Comparison of ENCODE assay signal across 24 cellular contexts in genomic region chr13:40464349-40464748, GRCh38.
DNase-seq lines count a peak whose midpoint lies in the region; ATAC-seq, FAIRE-seq and TF ChIP-seq lines count a peak whose summit lies in the region.
"Had no signal": no experiment of that assay in that cellular context is flagged by ENCODE, and none has a peak within 500 bp of the region (broad histone marks: within the 10 kb centered on the region; RNA-seq: fewer than 3 reads in every experiment).

No MANE protein-coding gene starts in this region.

- H2AFZ ChIP-seq in GM12878 (ENCODE audit: control insufficient read depth, low read depth, low read length), result no peak overlapping the region

- peak; percentile 85 for DNase-seq in COLO668 (lab: John Stamatoyannopoulos, UW; ENCODE audit: unreplicated experiment)
- peak; percentile 72 for DNase-seq in NCI-H345 treated with DMSO at 0.1 percent for 48 hours (lab: John Stamatoyannopoulos, UW; ENCODE audit: unreplicated experiment)
- DNase-seq in GM12878 (ENCODE audit: low read depth, low spot score), result no peak
- DNase-seq in activated naive CD4-positive, alpha-beta T cell treated with Interleukin-2 at 50 U/mL for 16 hours, result no peak
- no peak for DNase-seq in Right ventricle myocardium inferior (ENCODE audit: missing footprints)
- no peak for DNase-seq in stomach
- DNase-seq: activated CD4-positive, alpha-beta T cell treated with anti-CD3 and anti-CD28 coated beads, Interleukin-2, amount 50 U/mL, for 1 hour; activated effector memory CD4-positive, alpha-beta T cell treated with anti-CD3 and anti-CD28 coated beads, Interleukin-2, amount 50 U/mL, for 16 hours; cortex of kidney; GF-D8; glutamatergic neuron; left cardiac atrium; NCI-H1417 treated with DMSO at 0.1 percent for 48 hours; NCI-H2227 treated with DMSO at 0.1 percent for 48 hours; pancreas; right lobe of liver; SIG-M5; T-helper 1 cell; testis had no signal

- RAD21 ChIA-PET in GM12878 (lab: Charles Lee; ENCODE audit: unreplicated experiment), result no interaction called here

- CTCF ChIA-PET in GM12878 (lab: Yijun Ruan, JAX), result no interaction called here

- no peak overlapping the region for H3K27ac ChIP-seq in GM12878 (ENCODE audit: control insufficient read depth, insufficient read depth)
- H3K27ac ChIP-seq in stomach, result no peak overlapping the region
- H3K27ac ChIP-seq: A549; BLaER1 treated with 17β-estradiol and CSF1 and Interleukin-3, amounts not matched to agents 10 nM and 100 nM; pancreas; right lobe of liver; testis had no signal

- TF ChIP-seq EP300 in GM12878 (IDR thresholded peaks at IDR 0.05; ENCODE audit: borderline replicate concordance in 1 of 2, control insufficient read depth in 1 of 2, low read depth in 2 of 2, low read length in 2 of 2) (no peak), stomach (IDR thresholded peaks at IDR 0.05) (no peak)

- TF ChIP-seq POLR2A in GM12878 (IDR thresholded peaks at IDR 0.05; ENCODE audit: low read depth, low read length) (no peak), stomach (IDR thresholded peaks at IDR 0.05) (no peak)

- BruUV-seq in GM12878 (replicated peaks; lab: Mats Ljungman, UMichigan), result no TSS peak

- H3K79me2 ChIP-seq in GM12878 (ENCODE audit: control insufficient read depth, insufficient read depth, low read length), result no peaks in the 10 kb centered on the region

- POLR2A ChIA-PET in GM12878 (lab: Charles Lee), result interaction anchor here (0.5 to 0.6 kb wide), 2 partner anchors 240 to 459 kb away, joined by 3 to 4 read pairs; no protein-coding TSS in a partner anchor

- in situ Hi-C loops in GM12878 (cut with MboI), result no loop called here

- no peak overlapping the region for H3K4me3 ChIP-seq in GM12878
- H3K4me3 ChIP-seq in stomach, result no peak overlapping the region
- H3K4me3 ChIP-seq: A549; BLaER1 treated with 17β-estradiol and CSF1 and Interleukin-3, amounts not matched to agents 10 nM and 100 nM; HAP-1; pancreas; right lobe of liver; testis had no signal

- TF ChIP-seq CTCF in GM12878 (IDR thresholded peaks at IDR 0.05 in 2 of 3, conservative IDR thresholded peaks at IDR 0.05 in 1 of 3; ENCODE audit: control insufficient read depth in 2 of 3, extremely low read depth in 1 of 3, insufficient read depth in 1 of 3, low read depth in 3 of 3, low read length in 3 of 3) (no peak), stomach (IDR thresholded peaks at IDR 0.05) (no peak)

- H3K4me1 ChIP-seq in GM12878 (ENCODE audit: control insufficient read depth, insufficient read depth, low read length), result no peaks in the 10 kb centered on the region
- H3K4me1 ChIP-seq in stomach, result no peaks in the 10 kb centered on the region
- H3K4me1 ChIP-seq: A549; BLaER1 treated with 17β-estradiol and CSF1 and Interleukin-3, amounts not matched to agents 10 nM and 100 nM; HAP-1; pancreas; right lobe of liver; testis had no signal

- no peaks in the 10 kb centered on the region for H4K20me1 ChIP-seq in GM12878 (ENCODE audit: control insufficient read depth, insufficient read depth)
- H4K20me1 ChIP-seq: BLaER1 treated with 17β-estradiol and CSF1 and Interleukin-3, amounts not matched to agents 10 nM and 100 nM had no signal

- H3K9ac ChIP-seq in GM12878 (ENCODE audit: control insufficient read depth, insufficient read depth, low read length), result no peak overlapping the region
- H3K9ac ChIP-seq: BLaER1 treated with 17β-estradiol and CSF1 and Interleukin-3, amounts not matched to agents 10 nM and 100 nM had no signal

- no peaks in the 10 kb centered on the region for H3K36me3 ChIP-seq in GM12878 (ENCODE audit: control insufficient read depth in 2 of 2, insufficient read depth in 2 of 2, low read length in 1 of 2)
- H3K36me3 ChIP-seq in stomach, result no peaks in the 10 kb centered on the region
- H3K36me3 ChIP-seq: BLaER1 treated with 17β-estradiol and CSF1 and Interleukin-3, amounts not matched to agents 10 nM and 100 nM; HAP-1; pancreas; right lobe of liver had no signal

- peak; percentile 56 for ATAC-seq in GM18868 (IDR thresholded peaks at IDR 0.05; ENCODE audit: unreplicated experiment)
- peak; percentile 38; the same call in 2 of the 3 replicates for ATAC-seq in GM12878
- ATAC-seq in Right ventricle myocardium inferior, result no peak
- no peak for ATAC-seq in HG03520 (IDR thresholded peaks at IDR 0.05; ENCODE audit: unreplicated experiment)
- ATAC-seq: A549, left cardiac atrium, pancreas, right lobe of liver had no signal

- intact Hi-C loops in GM12878 (cut with micrococcal nuclease; ENCODE audit: unreplicated experiment) (no loop called here), Right ventricle myocardium inferior (cut with DNase I) (no loop called here), stomach (cut with DNase I; ENCODE audit: low total_unique reads) (no loop called here)

- SMC1A ChIA-PET in GM12878 (lab: Charles Lee; ENCODE audit: uncharacterized antibody, unreplicated experiment), result interaction anchor here (1.2 kb wide), 1 partner anchor 9 kb away, joined by 4 read pairs; no protein-coding TSS in a partner anchor

- H3K9me3 ChIP-seq in GM12878 (replicated peaks; ENCODE audit: control insufficient read depth, insufficient read depth, low read length) (no peaks in the 10 kb centered on the region; the same call in 2 of the 3 replicates), stomach (no peaks in the 10 kb centered on the region)
- H3K9me3 ChIP-seq: A549, HAP-1, pancreas, right lobe of liver, testis had no signal

- TF ChIP-seq RAD21 in GM12878 (IDR thresholded peaks at IDR 0.05; ENCODE audit: insufficient read depth, low read depth, low read length), result no peak

- 24% methylated on average over 10 of the region's 10 CpGs for whole genome bisulfite sequencing in GM12878 (ENCODE audit: insufficient coverage, insufficient replicate concordance, low lambda C conversion rate, missing lambda C conversion rate)
- WGBS in stomach, 5 donors, result 80 to 93% (median 83%) methylated on average over 10 of the region's 10 CpGs

- H3K4me2 ChIP-seq in GM12878 (ENCODE audit: control insufficient read depth, insufficient read depth), result no peak overlapping the region
- H3K4me2 ChIP-seq: A549; BLaER1 treated with 17β-estradiol and CSF1 and Interleukin-3, amounts not matched to agents 10 nM and 100 nM had no signal

- FAIRE-seq in GM12878 (lab: Jason Lieb, UNC), result peak; percentile 54
- FAIRE-seq: A549, pancreas had no signal

- H3K27me3 ChIP-seq in GM12878 (replicated peaks in 1 of 2; ENCODE audit: control insufficient read depth in 2 of 2, insufficient read depth in 2 of 2, low read length in 1 of 2) (no peaks in the 10 kb centered on the region; a peak in 1 of 4 replicates), stomach (no peaks in the 10 kb centered on the region)
- H3K27me3 ChIP-seq: BLaER1 treated with 17β-estradiol and CSF1 and Interleukin-3, amounts not matched to agents 10 nM and 100 nM; pancreas; right lobe of liver; testis had no signal

TF ChIP-seq in GM12878, 131 proteins besides CTCF, POLR2A, EP300 and RAD21:
- TF ChIP-seq NR2C1 (IDR thresholded peaks at IDR 0.05) (no peak), POU2F2 (IDR thresholded peaks at IDR 0.05; ENCODE audit: borderline replicate concordance, low read depth, low read length) (peak; percentile 73; the same call in 2 of the 3 replicates), RUNX3 (IDR thresholded peaks at IDR 0.05; ENCODE audit: low read length) (peak; percentile 47), CEBPZ (IDR thresholded peaks at IDR 0.05; ENCODE audit: low read depth, low read length) (no peak), ZNF622 (IDR thresholded peaks at IDR 0.05) (no peak), NKRF (conservative IDR thresholded peaks at IDR 0.05) (no peak)
TF ChIP-seq in GM12878: peak in this region for 2.

Comparison
In these comparisons a context has a peak if more than half of its experiments do, and no peak if none do; other contexts are left out.
1. DNase-seq: peak in COLO668 (single experiment) and NCI-H345 treated with DMSO at 0.1 percent for 48 hours (single experiment); none in GM12878 (single experiment), activated naive CD4-positive, alpha-beta T cell treated with Interleukin-2 at 50 U/mL for 16 hours (single experiment), Right ventricle myocardium inferior (single experiment) and stomach (single experiment).
2. ATAC-seq: peak in GM18868 (single experiment) and GM12878 (single experiment); none in Right ventricle myocardium inferior (single experiment) and HG03520 (single experiment).